8 cellular contexts compared by ENCODE assay signal in the genomic region with DNA sequence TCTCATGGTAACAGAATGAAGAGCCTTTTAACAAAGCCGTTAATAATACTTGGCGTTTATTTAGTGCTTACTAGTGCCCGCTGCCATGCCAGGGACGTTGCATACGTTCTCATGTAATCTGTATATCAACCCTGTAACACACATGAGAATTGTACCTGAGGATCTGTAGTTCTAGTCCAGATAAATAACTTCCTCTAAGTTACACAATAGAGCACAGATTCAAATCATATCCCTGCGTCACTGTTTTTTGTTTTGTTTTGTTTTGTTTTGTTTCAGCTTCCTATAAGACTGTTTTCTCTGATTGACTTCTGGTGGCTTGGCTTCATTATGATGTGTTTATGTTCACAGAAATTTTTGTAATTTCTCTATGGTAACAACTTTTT. TPM values are rescaled to one million over a fixed set of nuclear protein-coding genes. Genes with fewer than 3 reads are reported as not detected.
DNase-seq lines count a peak whose midpoint lies in the region; ATAC-seq, FAIRE-seq and TF ChIP-seq lines count a peak whose summit lies in the region.

No MANE protein-coding gene starts in this region.

- H3K9me3 ChIP-seq in iPS-18c (ENCODE audit: control insufficient read depth, insufficient read depth, low read length) (no peaks in the 10 kb centered on the region), thoracic aorta (no peaks in the 10 kb centered on the region)

- peak overlapping the region; percentile 91 for H3K4me3 Mint-ChIP-seq in stimulated activated naive CD8-positive, alpha-beta T cell treated with anti-CD3 and anti-CD28 coated beads, Interleukin-15, Interleukin-2, amounts not matched to agents 100 ng/mL and 50 ng/mL, for 24 hours
- peak overlapping the region; percentile 89 for H3K4me3 Mint-ChIP-seq in activated CD4-positive, alpha-beta memory T cell treated with anti-CD3 and anti-CD28 coated beads, Interleukin-2, amount 10 ng/mL, durations not matched to agents 7 days and 5 days

- no peaks in the 10 kb centered on the region for H3K27me3 ChIP-seq in thoracic aorta (replicated peaks; ENCODE audit: insufficient read depth)

- POLR2A ChIA-PET in activated CD4-positive, alpha-beta memory T cell treated with anti-CD3 and anti-CD28 coated beads, Interleukin-2, amount 10 ng/mL, durations not matched to agents 7 days and 5 days (lab: Charles Lee), result interaction anchor here (0.6 to 6.1 kb wide), 12 partner anchors 14 to 259 kb away, joined by 3 to 78 read pairs (median 5); partner anchors contain the start of genes ZKSCAN4, ZKSCAN8 and ZSCAN26

- peaks cover 56% of the 10 kb centered on the region for H3K4me1 Mint-ChIP-seq in stimulated activated naive CD8-positive, alpha-beta T cell treated with anti-CD3 and anti-CD28 coated beads, Interleukin-15, Interleukin-2, amounts not matched to agents 100 ng/mL and 50 ng/mL, for 24 hours (ENCODE audit: low read depth)
- H3K4me1 Mint-ChIP-seq in activated CD4-positive, alpha-beta memory T cell treated with anti-CD3 and anti-CD28 coated beads, Interleukin-2, amount 10 ng/mL, durations not matched to agents 7 days and 5 days, result peaks cover 47% of the 10 kb centered on the region

- H3K27me3 Mint-ChIP-seq in stimulated activated naive CD8-positive, alpha-beta T cell treated with anti-CD3 and anti-CD28 coated beads, Interleukin-15, Interleukin-2, amounts not matched to agents 100 ng/mL and 50 ng/mL, for 24 hours, result no peaks in the 10 kb centered on the region
- no peaks in the 10 kb centered on the region for H3K27me3 Mint-ChIP-seq in activated CD4-positive, alpha-beta memory T cell treated with anti-CD3 and anti-CD28 coated beads, Interleukin-2, amount 10 ng/mL, durations not matched to agents 7 days and 5 days

- DNase-seq in stimulated activated naive CD8-positive, alpha-beta T cell treated with anti-CD3 and anti-CD28 coated beads, Interleukin-15, Interleukin-2, amounts not matched to agents 100 U/mL and 50 U/mL, for 24 hours, result no peak
- no peak for DNase-seq in activated CD4-positive, alpha-beta memory T cell treated with anti-CD3 and anti-CD28 coated beads, Interleukin-2, amount 10 ng/mL, durations not matched to agents 7 days and 5 days
- DNase-seq in thoracic aorta (ENCODE audit: low spot score) (no peak), HTR-8/SVneo (ENCODE audit: insufficient read length, low spot score) (no peak), DMS 273 treated with DMSO at 0.1 percent for 48 hours (lab: John Stamatoyannopoulos, UW) (no peak)

- peaks cover 20% of the 10 kb centered on the region for H3K36me3 ChIP-seq in thoracic aorta

- ATAC-seq in stimulated activated naive CD8-positive, alpha-beta T cell treated with anti-CD3 and anti-CD28 coated beads, Interleukin-15, Interleukin-2, amounts not matched to agents 100 U/mL and 50 U/mL, for 24 hours, result no peak
- ATAC-seq in thoracic aorta (ENCODE audit: insufficient number of reproducible peaks, low FRiP score, low read depth), result no peak
- ATAC-seq in GM21515 (IDR thresholded peaks at IDR 0.05; ENCODE audit: unreplicated experiment), result no peak

- TF ChIP-seq CTCF in thoracic aorta (IDR thresholded peaks at IDR 0.05), result no peak

- H3K4me1 ChIP-seq in thoracic aorta (ENCODE audit: control insufficient read depth in 1 of 2, low read depth in 2 of 2), result peaks cover 2 to 16% of the 10 kb centered on the region in 2 donors

- H3K27ac Mint-ChIP-seq in stimulated activated naive CD8-positive, alpha-beta T cell treated with anti-CD3 and anti-CD28 coated beads, Interleukin-15, Interleukin-2, amounts not matched to agents 100 ng/mL and 50 ng/mL, for 24 hours, result peak overlapping the region; percentile 88
- peak overlapping the region; percentile 78 for H3K27ac Mint-ChIP-seq in activated CD4-positive, alpha-beta memory T cell treated with anti-CD3 and anti-CD28 coated beads, Interleukin-2, amount 10 ng/mL, durations not matched to agents 7 days and 5 days

- peak overlapping the region; percentile 89 for H3K4me3 ChIP-seq in iPS-18c (ENCODE audit: insufficient read depth, low read depth, low read length)
- H3K4me3 ChIP-seq in thoracic aorta, result peak overlapping the region; percentile 71

- no peak for FAIRE-seq in HTR-8/SVneo (lab: Jason Lieb, UNC)

- H3K9me3 Mint-ChIP-seq in stimulated activated naive CD8-positive, alpha-beta T cell treated with anti-CD3 and anti-CD28 coated beads, Interleukin-15, Interleukin-2, amounts not matched to agents 100 ng/mL and 50 ng/mL, for 24 hours, result no peaks in the 10 kb centered on the region
- H3K9me3 Mint-ChIP-seq in activated CD4-positive, alpha-beta memory T cell treated with anti-CD3 and anti-CD28 coated beads, Interleukin-2, amount 10 ng/mL, durations not matched to agents 7 days and 5 days, result no peaks in the 10 kb centered on the region

- CTCF ChIA-PET in activated CD4-positive, alpha-beta memory T cell treated with anti-CD3 and anti-CD28 coated beads, Interleukin-2, amount 10 ng/mL, durations not matched to agents 7 days and 5 days (lab: Charles Lee), result interaction anchor here (1.0 to 2.9 kb wide), 6 partner anchors 8 to 223 kb away, joined by 3 to 12 read pairs (median 5); partner anchors contain the start of genes ZKSCAN8 and ZSCAN26

- H3K27ac ChIP-seq in thoracic aorta, result peak overlapping the region in 1 of 2 donors; percentile 45

- peaks cover 51% of the 10 kb centered on the region for H3K36me3 Mint-ChIP-seq in stimulated activated naive CD8-positive, alpha-beta T cell treated with anti-CD3 and anti-CD28 coated beads, Interleukin-15, Interleukin-2, amounts not matched to agents 100 ng/mL and 50 ng/mL, for 24 hours (ENCODE audit: low read depth)
- H3K36me3 Mint-ChIP-seq in activated CD4-positive, alpha-beta memory T cell treated with anti-CD3 and anti-CD28 coated beads, Interleukin-2, amount 10 ng/mL, durations not matched to agents 7 days and 5 days (ENCODE audit: low read depth), result peaks cover 57% of the 10 kb centered on the region

RNA-seq across cellular contexts. Expression of gene ZSCAN16, which starts 0.6 kb away (rescaled TPM):
- total RNA-seq in activated CD4-positive, alpha-beta memory T cell treated with anti-CD3 and anti-CD28 coated beads, Interleukin-2, amount 10 ng/mL, durations not matched to agents 7 days and 5 days, result 1 to 10 TPM; 5.3 TPM
- 1 to 10 TPM in 1 of 2 donors, under 1 TPM in 1; 0.81 to 2.5 TPM for total RNA-seq in thoracic aorta

RNA-seq across cellular contexts. Expression of gene ZKSCAN8, which starts 16.7 kb away (rescaled TPM):
- 10 to 100 TPM; 20.9 to 21.6 TPM for total RNA-seq in activated CD4-positive, alpha-beta memory T cell treated with anti-CD3 and anti-CD28 coated beads, Interleukin-2, amount 10 ng/mL, durations not matched to agents 7 days and 5 days
- 10 to 100 TPM; 19.2 to 36.2 TPM for total RNA-seq in thoracic aorta

RNA-seq across cellular contexts. Expression of gene ZNF165, which starts 44.6 kb away (rescaled TPM):
- total RNA-seq in activated CD4-positive, alpha-beta memory T cell treated with anti-CD3 and anti-CD28 coated beads, Interleukin-2, amount 10 ng/mL, durations not matched to agents 7 days and 5 days, result under 1 TPM; 0.40 to 0.50 TPM
- under 1 TPM in 1 of 2 donors, not detected in 1; 0.56 TPM for total RNA-seq in thoracic aorta
